Comparison of ENCODE assay signal across 8 cellular contexts in genomic region chr5:76715484-76715733, GRCh38. TPM values are rescaled to one million over a fixed set of nuclear protein-coding genes. Genes with fewer than 3 reads are reported as not detected.
A peak's percentile ranks its signal among the peaks of the same experiment; 100 is the strongest.
DNase-seq lines count a peak whose midpoint lies in the region; ATAC-seq and TF ChIP-seq lines count a peak whose summit lies in the region.

No MANE protein-coding gene starts in this region.

- DNase-seq in activated naive CD8-positive, alpha-beta T cell treated with anti-CD3 and anti-CD28 coated beads, Interleukin-2, amount 50 U/mL, for 24 hours: no peak
- DNase-seq in lower lobe of right lung (no peak), NCI-H345 treated with DMSO at 0.1 percent for 48 hours (lab: John Stamatoyannopoulos, UW; ENCODE audit: unreplicated experiment) (no peak), DMS153 (lab: John Stamatoyannopoulos, UW) (no peak)

- ATAC-seq in HG03095 (IDR thresholded peaks at IDR 0.05; ENCODE audit: unreplicated experiment) (peak; percentile 6), lower lobe of right lung (no peak), GM19467 (IDR thresholded peaks at IDR 0.05; ENCODE audit: unreplicated experiment) (no peak), HG03196 (IDR thresholded peaks at IDR 0.05; ENCODE audit: unreplicated experiment) (no peak)
- ATAC-seq in activated naive CD8-positive, alpha-beta T cell treated with anti-CD3 and anti-CD28 coated beads, Interleukin-2, amount 50 U/mL, for 24 hours: no peak

- H3K27ac Mint-ChIP-seq in activated naive CD8-positive, alpha-beta T cell treated with anti-CD3 and anti-CD28 coated beads, Interleukin-2, amount 50 U/mL, for 24 hours: no peak overlapping the region

- H3K27me3 ChIP-seq in lower lobe of right lung (ENCODE audit: low read depth): peaks cover 33% of the 10 kb centered on the region

- H3K36me3 Mint-ChIP-seq in activated naive CD8-positive, alpha-beta T cell treated with anti-CD3 and anti-CD28 coated beads, Interleukin-2, amount 50 U/mL, for 24 hours (ENCODE audit: low read depth): no peaks in the 10 kb centered on the region

- H3K9me3 ChIP-seq in ES-I3 (ENCODE audit: control insufficient read depth, insufficient read depth, low read length) (no peaks in the 10 kb centered on the region), lower lobe of right lung (no peaks in the 10 kb centered on the region)

- H3K4me1 Mint-ChIP-seq in activated naive CD8-positive, alpha-beta T cell treated with anti-CD3 and anti-CD28 coated beads, Interleukin-2, amount 50 U/mL, for 24 hours: peaks cover 39% of the 10 kb centered on the region

- H3K4me1 ChIP-seq in ES-I3 (ENCODE audit: insufficient read depth, low read length) (peaks cover 7% of the 10 kb centered on the region; the same call in 1 of the 2 replicates), lower lobe of right lung (peaks cover 26% of the 10 kb centered on the region)

- H3K27ac ChIP-seq in lower lobe of right lung: peak overlapping the region; percentile 79

- H3K9ac ChIP-seq in ES-I3 (ENCODE audit: low read depth, low read length): peak overlapping the region; percentile 85; the same call in 1 of the 2 replicates

- intact Hi-C loops in lower lobe of right lung (cut with DNase I): no loop called here

- H3K4me3 ChIP-seq in lower lobe of right lung: peak overlapping the region; percentile 72

- peak overlapping the region; percentile 78 for H3K4me3 Mint-ChIP-seq in activated naive CD8-positive, alpha-beta T cell treated with anti-CD3 and anti-CD28 coated beads, Interleukin-2, amount 50 U/mL, for 24 hours

- H3K9me3 Mint-ChIP-seq in activated naive CD8-positive, alpha-beta T cell treated with anti-CD3 and anti-CD28 coated beads, Interleukin-2, amount 50 U/mL, for 24 hours: no peaks in the 10 kb centered on the region

- no peak for TF ChIP-seq CTCF in lower lobe of right lung (IDR thresholded peaks at IDR 0.05)

- H3K36me3 ChIP-seq in ES-I3 (ENCODE audit: insufficient read depth, low read length) (no peaks in the 10 kb centered on the region), lower lobe of right lung (no peaks in the 10 kb centered on the region)

- peaks cover 43% of the 10 kb centered on the region for H3K27me3 Mint-ChIP-seq in activated naive CD8-positive, alpha-beta T cell treated with anti-CD3 and anti-CD28 coated beads, Interleukin-2, amount 50 U/mL, for 24 hours

RNA-seq across cellular contexts. Expression of gene F2R, which starts 0.5 kb away (rescaled TPM):
- 18.6 TPM for total RNA-seq in lower lobe of right lung
